9 cellular contexts compared by ENCODE assay signal in the genomic region with DNA sequence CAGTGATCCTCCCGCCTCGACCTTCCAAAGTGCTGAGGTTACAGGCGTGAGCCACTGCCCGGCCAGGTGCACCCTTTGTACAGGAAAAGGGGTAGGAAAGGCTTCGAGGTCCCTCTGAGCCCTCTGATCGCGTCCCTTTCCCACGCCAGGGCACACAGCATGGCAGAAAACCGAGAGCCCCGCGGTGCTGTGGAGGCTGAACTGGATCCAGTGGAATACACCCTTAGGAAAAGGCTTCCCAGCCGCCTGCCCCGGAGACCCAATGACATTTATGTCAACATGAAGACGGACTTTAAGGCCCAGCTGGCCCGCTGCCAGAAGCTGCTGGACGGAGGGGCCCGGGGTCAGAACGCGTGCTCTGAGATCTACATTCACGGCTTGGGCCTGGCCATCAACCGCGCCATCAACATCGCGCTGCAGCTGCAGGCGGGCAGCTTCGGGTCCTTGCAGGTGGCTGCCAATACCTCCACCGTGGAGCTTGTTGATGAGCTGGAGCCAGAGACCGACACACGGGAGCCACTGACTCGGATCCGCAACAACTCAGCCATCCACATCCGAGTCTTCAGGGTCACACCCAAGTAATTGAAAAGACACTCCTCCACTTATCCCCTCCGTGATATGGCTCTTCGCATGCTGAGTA. TPM values are rescaled to one million over a fixed set of nuclear protein-coding genes. Genes with fewer than 3 reads are reported as not detected.
A peak's percentile ranks its signal among the peaks of the same experiment; 100 is the strongest.
DNase-seq lines count a peak whose midpoint lies in the region; ATAC-seq, FAIRE-seq and TF ChIP-seq lines count a peak whose summit lies in the region.
"Had no signal": no experiment of that assay in that cellular context is flagged by ENCODE, and none has a peak within 500 bp of the region (broad histone marks: within the 10 kb centered on the region; RNA-seq: fewer than 3 reads in every experiment).

No MANE protein-coding gene starts in this region.

- intact Hi-C loops in left ventricle myocardium superior (cut with micrococcal nuclease) = loop anchor here (10.0 kb wide), 1 partner anchor 148 kb away; the partner anchor contains the start of gene SLC12A9

- H3K36me3 Mint-ChIP-seq in WTC11 = peaks cover 10% of the 10 kb centered on the region

- no peak for FAIRE-seq in small intestine (lab: Jason Lieb, UNC)
- FAIRE-seq in H54 (lab: Jason Lieb, UNC) = no peak

- H3K27me3 Mint-ChIP-seq in WTC11 (ENCODE audit: low read depth) = no peaks in the 10 kb centered on the region

- peak overlapping the region; percentile 96 for H3K4me3 Mint-ChIP-seq in WTC11

- no peaks in the 10 kb centered on the region for H3K27me3 ChIP-seq in small intestine (ENCODE audit: control insufficient read depth in 2 of 2, insufficient read depth in 2 of 2, low read length in 2 of 2)

- DNase-seq in HEK293T (ENCODE audit: extremely low spot score) (no peak), WTC11 (ENCODE audit: low spot score) (no peak), left ventricle myocardium superior (peak; percentile 56), small intestine (no peak), H54 (ENCODE audit: insufficient read length, low spot score) (no peak), cerebellar cortex (ENCODE audit: low spot score) (no peak), NCI-H1694 treated with DMSO at 0.1 percent for 48 hours (lab: John Stamatoyannopoulos, UW) (no peak)
- no peak for DNase-seq in activated effector memory CD4-positive, alpha-beta T cell treated with anti-CD3 and anti-CD28 coated beads, Interleukin-2, amount 50 U/mL, for 16 hours

- TF ChIP-seq POLR2A in H54 (IDR thresholded peaks at IDR 0.05; ENCODE audit: low read depth, low read length) = no peak

- CTCF ChIA-PET in HEK293T (lab: Yijun Ruan, JAX) (interaction anchor here (0.6 to 2.0 kb wide), 2 partner anchors 14 to 18 kb away, joined by 3 to 14 read pairs; no protein-coding TSS in a partner anchor), WTC11 (lab: Charles Lee) (interaction anchor here (1.6 to 3.6 kb wide), 7 partner anchors 16 to 146 kb away, joined by 5 to 119 read pairs (median 32); partner anchors contain the start of genes MOSPD3 and SLC12A9)

- no peak for TF ChIP-seq CTCF in WTC11 (IDR thresholded peaks at IDR 0.05)

- 8 to 31% (median 26%) methylated on average over 34 of the region's 34 CpGs for WGBS in small intestine, 3 donors

- no peak for ATAC-seq in WTC11
- no peak for ATAC-seq in left ventricle myocardium superior

- peak overlapping the region; percentile 88 for H3K27ac Mint-ChIP-seq in WTC11

- POLR2A ChIA-PET in HEK293T (lab: Yijun Ruan, JAX) (interaction anchor here (1.4 to 4.8 kb wide), 9 partner anchors 8 to 168 kb away, joined by 3 to 68 read pairs (median 12); partner anchors contain the start of genes EPHB4, EPO, FBXO24 and GIGYF1), WTC11 (lab: Charles Lee) (interaction anchor here (0.7 to 2.3 kb wide), 3 partner anchors 12 to 146 kb away, joined by 3 to 30 read pairs (median 9); partner anchors contain the start of genes GIGYF1 and SLC12A9)

- no peaks in the 10 kb centered on the region for H3K9me3 ChIP-seq in small intestine (ENCODE audit: control insufficient read depth, low read depth)

- peak overlapping the region; percentile 34 to 91 for H3K27ac ChIP-seq in small intestine (ENCODE audit: low read depth in 1 of 2, low read length in 1 of 2)

- no peaks in the 10 kb centered on the region for H3K36me3 ChIP-seq in small intestine (ENCODE audit: control insufficient read depth in 2 of 2, insufficient read depth in 2 of 2, low read length in 2 of 2)

- H3K9me3 Mint-ChIP-seq in WTC11 = no peaks in the 10 kb centered on the region

- H3K4me1 ChIP-seq in small intestine (ENCODE audit: control insufficient read depth in 2 of 2, insufficient read depth in 1 of 2, low read depth in 1 of 2, low read length in 1 of 2) = peaks cover 0 to 3% of the 10 kb centered on the region in 2 donors

- H3K4me3 ChIP-seq in small intestine (ENCODE audit: low read depth in 1 of 2, low read length in 2 of 2) = peak overlapping the region; percentile 76 to 93

- H3K4me1 Mint-ChIP-seq in WTC11 = peaks cover 8% of the 10 kb centered on the region

TF ChIP-seq in HEK293T, 16 proteins besides CTCF, POLR2A, EP300 and RAD21:
- TF ChIP-seq NFRKB (IDR thresholded peaks at IDR 0.05) (no peak), HDGF (IDR thresholded peaks at IDR 0.05; ENCODE audit: borderline replicate concordance) (no peak), L3MBTL2 (conservative IDR thresholded peaks at IDR 0.05) (peak; percentile 31), FOXA1 (IDR thresholded peaks at IDR 0.05) (no peak), ELF4 (IDR thresholded peaks at IDR 0.05) (no peak), ARNT (IDR thresholded peaks at IDR 0.05) (no peak), TARDBP (IDR thresholded peaks at IDR 0.05) (no peak)

TF ChIP-seq in WTC11, 78 proteins besides CTCF, POLR2A, EP300 and RAD21 (continues in another document):
- TF ChIP-seq, protein P1, sequence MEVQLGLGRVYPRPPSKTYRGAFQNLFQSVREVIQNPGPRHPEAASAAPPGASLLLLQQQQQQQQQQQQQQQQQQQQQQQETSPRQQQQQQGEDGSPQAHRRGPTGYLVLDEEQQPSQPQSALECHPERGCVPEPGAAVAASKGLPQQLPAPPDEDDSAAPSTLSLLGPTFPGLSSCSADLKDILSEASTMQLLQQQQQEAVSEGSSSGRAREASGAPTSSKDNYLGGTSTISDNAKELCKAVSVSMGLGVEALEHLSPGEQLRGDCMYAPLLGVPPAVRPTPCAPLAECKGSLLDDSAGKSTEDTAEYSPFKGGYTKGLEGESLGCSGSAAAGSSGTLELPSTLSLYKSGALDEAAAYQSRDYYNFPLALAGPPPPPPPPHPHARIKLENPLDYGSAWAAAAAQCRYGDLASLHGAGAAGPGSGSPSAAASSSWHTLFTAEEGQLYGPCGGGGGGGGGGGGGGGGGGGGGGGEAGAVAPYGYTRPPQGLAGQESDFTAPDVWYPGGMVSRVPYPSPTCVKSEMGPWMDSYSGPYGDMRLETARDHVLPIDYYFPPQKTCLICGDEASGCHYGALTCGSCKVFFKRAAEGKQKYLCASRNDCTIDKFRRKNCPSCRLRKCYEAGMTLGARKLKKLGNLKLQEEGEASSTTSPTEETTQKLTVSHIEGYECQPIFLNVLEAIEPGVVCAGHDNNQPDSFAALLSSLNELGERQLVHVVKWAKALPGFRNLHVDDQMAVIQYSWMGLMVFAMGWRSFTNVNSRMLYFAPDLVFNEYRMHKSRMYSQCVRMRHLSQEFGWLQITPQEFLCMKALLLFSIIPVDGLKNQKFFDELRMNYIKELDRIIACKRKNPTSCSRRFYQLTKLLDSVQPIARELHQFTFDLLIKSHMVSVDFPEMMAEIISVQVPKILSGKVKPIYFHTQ (CRISPR knock-in tag; IDR thresholded peaks at IDR 0.05) = no peak
- TF ChIP-seq ATF2 (CRISPR knock-in tag; IDR thresholded peaks at IDR 0.05; ENCODE audit: borderline replicate concordance, low read depth) (no peak), IRF2 (CRISPR knock-in tag; IDR thresholded peaks at IDR 0.05; ENCODE audit: borderline replicate concordance, low read depth) (no peak), NR2C2 (CRISPR knock-in tag; IDR thresholded peaks at IDR 0.05) (no peak), ZNF121 (CRISPR knock-in tag; IDR thresholded peaks at IDR 0.05) (peak; percentile 85)
- TF ChIP-seq, protein P2, sequence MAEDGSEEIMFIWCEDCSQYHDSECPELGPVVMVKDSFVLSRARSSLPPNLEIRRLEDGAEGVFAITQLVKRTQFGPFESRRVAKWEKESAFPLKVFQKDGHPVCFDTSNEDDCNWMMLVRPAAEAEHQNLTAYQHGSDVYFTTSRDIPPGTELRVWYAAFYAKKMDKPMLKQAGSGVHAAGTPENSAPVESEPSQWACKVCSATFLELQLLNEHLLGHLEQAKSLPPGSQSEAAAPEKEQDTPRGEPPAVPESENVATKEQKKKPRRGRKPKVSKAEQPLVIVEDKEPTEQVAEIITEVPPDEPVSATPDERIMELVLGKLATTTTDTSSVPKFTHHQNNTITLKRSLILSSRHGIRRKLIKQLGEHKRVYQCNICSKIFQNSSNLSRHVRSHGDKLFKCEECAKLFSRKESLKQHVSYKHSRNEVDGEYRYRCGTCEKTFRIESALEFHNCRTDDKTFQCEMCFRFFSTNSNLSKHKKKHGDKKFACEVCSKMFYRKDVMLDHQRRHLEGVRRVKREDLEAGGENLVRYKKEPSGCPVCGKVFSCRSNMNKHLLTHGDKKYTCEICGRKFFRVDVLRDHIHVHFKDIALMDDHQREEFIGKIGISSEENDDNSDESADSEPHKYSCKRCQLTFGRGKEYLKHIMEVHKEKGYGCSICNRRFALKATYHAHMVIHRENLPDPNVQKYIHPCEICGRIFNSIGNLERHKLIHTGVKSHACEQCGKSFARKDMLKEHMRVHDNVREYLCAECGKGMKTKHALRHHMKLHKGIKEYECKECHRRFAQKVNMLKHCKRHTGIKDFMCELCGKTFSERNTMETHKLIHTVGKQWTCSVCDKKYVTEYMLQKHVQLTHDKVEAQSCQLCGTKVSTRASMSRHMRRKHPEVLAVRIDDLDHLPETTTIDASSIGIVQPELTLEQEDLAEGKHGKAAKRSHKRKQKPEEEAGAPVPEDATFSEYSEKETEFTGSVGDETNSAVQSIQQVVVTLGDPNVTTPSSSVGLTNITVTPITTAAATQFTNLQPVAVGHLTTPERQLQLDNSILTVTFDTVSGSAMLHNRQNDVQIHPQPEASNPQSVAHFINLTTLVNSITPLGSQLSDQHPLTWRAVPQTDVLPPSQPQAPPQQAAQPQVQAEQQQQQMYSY (CRISPR knock-in tag; IDR thresholded peaks at IDR 0.05) = peak; percentile 65; the same call in 1 of the 2 replicates

RNA-seq across cellular contexts. Expression of gene POP7, which starts 0.9 kb away (rescaled TPM):
- total RNA-seq in WTC11 (2021) = 71.9 to 79.2 TPM (median 78.1 TPM) in 3 replicates
- 30.0 TPM for total RNA-seq in left ventricle myocardium superior
- 10 to 100 TPM; 39.6 to 44.8 (median 42.2) TPM for polyA plus RNA-seq in small intestine

RNA-seq across cellular contexts. Expression of gene GIGYF1, which starts 12.7 kb away (rescaled TPM):
- total RNA-seq in WTC11 (2021) (116 to 130 TPM (median 123 TPM) in 3 replicates), left ventricle myocardium superior (29.4 TPM)
- polyA plus RNA-seq in small intestine = 10 to 100 TPM; 15.7 to 18.6 (median 17.3) TPM

RNA-seq across cellular contexts. Expression of gene EPO, which starts 13.5 kb away (rescaled TPM):
- total RNA-seq in WTC11 (2021) (0.63 to 0.76 TPM (median 0.66 TPM) in 3 replicates), left ventricle myocardium superior (not detected)
- polyA plus RNA-seq in small intestine = under 1 TPM in 1 of 3 donors, not detected in 2; 0.04 TPM
- total RNA-seq: renal cortical epithelial cell had no signal

RNA-seq across cellular contexts. Expression of gene ZAN, which starts 26.6 kb away (rescaled TPM):
- total RNA-seq in WTC11 (2021) (0.02 to 0.07 TPM (median 0.02 TPM) in 3 replicates), left ventricle myocardium superior (not detected)
- not detected for polyA plus RNA-seq in small intestine
- total RNA-seq: renal cortical epithelial cell had no signal

RNA-seq across cellular contexts. Expression of gene GNB2, which starts 33.3 kb away (rescaled TPM):
- total RNA-seq in WTC11 (2021) = 182 to 194 TPM (median 184 TPM) in 3 replicates
- total RNA-seq in left ventricle myocardium superior = 112 TPM
- 100 to 1,000 TPM; 179 to 214 (median 191) TPM for polyA plus RNA-seq in small intestine
